In the genomic region with DNA sequence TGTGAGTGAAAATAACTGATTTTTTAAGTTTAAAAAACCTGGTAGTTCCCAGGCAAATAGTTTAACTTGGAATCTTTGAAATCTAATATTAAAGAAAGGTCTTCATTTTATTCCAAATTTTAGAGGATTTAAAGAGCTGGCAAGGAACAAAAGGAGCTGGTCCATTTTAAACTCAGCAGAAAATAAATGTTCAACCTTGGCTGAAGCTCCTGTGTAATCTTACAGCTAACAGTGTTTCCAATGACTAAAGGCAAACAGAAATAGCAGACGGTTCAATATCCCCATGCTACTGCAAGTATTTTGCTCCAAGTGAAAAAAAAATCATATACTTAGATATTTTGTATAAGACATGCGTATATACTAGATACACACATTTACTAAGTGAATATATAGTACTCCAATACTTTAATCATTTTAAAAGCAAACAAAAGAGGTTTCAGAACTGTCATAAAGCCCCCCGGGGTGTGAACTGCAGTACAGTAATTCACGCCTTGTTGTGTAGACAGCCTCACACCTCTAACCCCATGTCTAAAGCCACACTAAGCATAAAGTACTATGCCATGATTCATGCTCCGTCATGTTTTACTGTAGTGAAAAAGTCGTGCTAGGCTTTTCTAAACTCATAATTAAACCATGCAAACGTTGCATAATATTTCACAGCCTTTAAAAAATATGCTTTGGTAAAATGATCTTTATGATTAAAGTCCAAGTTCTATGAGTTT, we compare ENCODE assay signal across 1 cellular context.
TF ChIP-seq lines count a peak whose summit lies in the region.

No MANE protein-coding gene starts in this region.

TF ChIP-seq in A549, 52 proteins besides CTCF, POLR2A, EP300 and RAD21 (continued from another document):
- TF ChIP-seq BCL3 (IDR thresholded peaks at IDR 0.05) = no peak
- peak; percentile 30 for TF ChIP-seq MAFK (IDR thresholded peaks at IDR 0.05; ENCODE audit: partially characterized antibody)
- TF ChIP-seq CEBPB (IDR thresholded peaks at IDR 0.05) = peak in 1 of 2 experiments; percentile 10; a peak in 1 of 4 replicates
- TF ChIP-seq CBX2 (IDR thresholded peaks at IDR 0.05; ENCODE audit: borderline replicate concordance, low read depth) = no peak
- no peak for TF ChIP-seq NPAS2 (CRISPR knock-in tag; IDR thresholded peaks at IDR 0.05; ENCODE audit: borderline replicate concordance)
- TF ChIP-seq E2F6 (IDR thresholded peaks at IDR 0.05; ENCODE audit: borderline replicate concordance, low read depth) = no peak
- TF ChIP-seq HOXB5 (CRISPR knock-in tag; IDR thresholded peaks at IDR 0.05) = no peak
- no peak for TF ChIP-seq RARB (CRISPR knock-in tag; IDR thresholded peaks at IDR 0.05)
